In genomic region chr20:19384940-19385339, GRCh38 we compare ENCODE assay signal across 8 cellular contexts.
"Had no signal": no experiment of that assay in that cellular context is flagged by ENCODE, and none has a peak within 500 bp of the region (broad histone marks: within the 10 kb centered on the region; RNA-seq: fewer than 3 reads in every experiment).

No MANE protein-coding gene starts in this region.

- ATAC-seq: GM12878 had no signal

- FAIRE-seq: G401.6, GM12878, GM12891, GM12892, GM18507, GM19239 had no signal

- H3K4me3 ChIP-seq: GM12878 had no signal

- DNase-seq: GDM1, GF-D8 had no signal
